ENCODE assay signal across 8 cellular contexts in genomic region chr7:158863611-158864506, GRCh38. TPM values are rescaled to one million over a fixed set of nuclear protein-coding genes. Genes with fewer than 3 reads are reported as not detected.
DNase-seq lines count a peak whose midpoint lies in the region; ATAC-seq, FAIRE-seq and TF ChIP-seq lines count a peak whose summit lies in the region.

No MANE protein-coding gene starts in this region.

- peak overlapping the region; percentile 94 for H3K27ac Mint-ChIP-seq in T-helper 17 cell

- peak; percentile 59 for FAIRE-seq in keratinocyte (lab: Jason Lieb, UNC)

- H3K27ac ChIP-seq in caudate nucleus (ENCODE audit: low read depth, low read length), result peak overlapping the region; percentile 58
- H3K27ac ChIP-seq in keratinocyte (ENCODE audit: control insufficient read depth, insufficient read depth, low read length), result peak overlapping the region; percentile 54

- no peaks in the 10 kb centered on the region for H3K9me1 ChIP-seq in keratinocyte (ENCODE audit: control insufficient read depth, extremely low read depth, insufficient read depth, low read length)

- peak; percentile 44 for ATAC-seq in GM19035 (IDR thresholded peaks at IDR 0.05; ENCODE audit: unreplicated experiment)
- ATAC-seq in HG03521 (IDR thresholded peaks at IDR 0.05; ENCODE audit: unreplicated experiment), result peak; percentile 29
- peak; percentile 57 for ATAC-seq in T-helper 17 cell

- peaks cover 19% of the 10 kb centered on the region for H3K4me1 Mint-ChIP-seq in T-helper 17 cell

- H3K4me2 ChIP-seq in keratinocyte (ENCODE audit: control insufficient read depth, extremely low read depth, insufficient read depth, low read depth, low read length), result peak overlapping the region; percentile 82

- peaks cover 47% of the 10 kb centered on the region for H3K79me2 ChIP-seq in keratinocyte (ENCODE audit: control insufficient read depth, insufficient read depth, low read length)

- H3K4me3 ChIP-seq in keratinocyte (ENCODE audit: control insufficient read depth in 2 of 3, extremely low read depth in 1 of 3, insufficient read depth in 2 of 3, low read depth in 1 of 3, low read length in 3 of 3), result peak overlapping the region; percentile 37 to 65 (median 48)

- no peaks in the 10 kb centered on the region for H4K20me1 ChIP-seq in keratinocyte (ENCODE audit: control insufficient read depth, extremely low read depth, insufficient read depth, low read length)

- no peaks in the 10 kb centered on the region for H3K27me3 Mint-ChIP-seq in T-helper 17 cell

- TF ChIP-seq CTCF in AG09319 (IDR thresholded peaks at IDR 0.05; ENCODE audit: low read depth, low read length), result no peak
- TF ChIP-seq CTCF in keratinocyte (optimal IDR thresholded peaks at IDR 0.05 in 1 of 3, IDR thresholded peaks at IDR 0.05 in 1 of 3, conservative IDR thresholded peaks at IDR 0.05 in 1 of 3; ENCODE audit: extremely low read depth in 1 of 3, insufficient read depth in 2 of 3, low read length in 3 of 3), result no peak

- no peaks in the 10 kb centered on the region for H3K36me3 Mint-ChIP-seq in T-helper 17 cell (ENCODE audit: low read depth)

- peak; percentile 47 for DNase-seq in AG09319 (ENCODE audit: extremely low read depth, low read depth)
- DNase-seq in T-helper 17 cell, result no peak
- peak in 13 of 61 donors; percentile 10 to 89 (median 26) for DNase-seq in caudate nucleus (lab: John Stamatoyannopoulos, UW)
- peak; percentile 17 for DNase-seq in keratinocyte (ENCODE audit: low read depth, low spot score)
- peak; percentile 28 to 53 (median 38) for DNase-seq in stimulated activated CD4-positive, alpha-beta T cell treated with anti-CD3 and anti-CD28 coated beads, Interleukin-12 subunit alpha, Interleukin-12 subunit beta, amount 100 ng/mL, for 48 hours (ENCODE audit: low read depth in 2 of 3, low spot score in 1 of 3)
- DNase-seq in NCI-H82 (lab: John Stamatoyannopoulos, UW), result no peak

- H2AFZ ChIP-seq in keratinocyte (ENCODE audit: control insufficient read depth, low read length), result peak overlapping the region; percentile 82

- H3K27me3 ChIP-seq in keratinocyte (ENCODE audit: control insufficient read depth, extremely low read depth, insufficient read depth, low read length), result no peaks in the 10 kb centered on the region

- dilution Hi-C loops in keratinocyte (cut with MboI; ENCODE audit: extremely low pct_ligation_motif_present, low sequenced_read_pairs), result no loop called here

- H3K9ac ChIP-seq in keratinocyte (ENCODE audit: control insufficient read depth, extremely low read depth, insufficient read depth, low read length), result peak overlapping the region; percentile 58

- H3K4me1 ChIP-seq in keratinocyte (ENCODE audit: control insufficient read depth, extremely low read depth, insufficient read depth, low read length), result peaks cover 6% of the 10 kb centered on the region

- peak overlapping the region; percentile 94 for H3K4me3 Mint-ChIP-seq in T-helper 17 cell

- no peaks in the 10 kb centered on the region for H3K9me3 ChIP-seq in T-helper 17 cell (ENCODE audit: control insufficient read depth, low read length, poor library complexity, severe bottlenecking)
- no peaks in the 10 kb centered on the region for H3K9me3 ChIP-seq in keratinocyte (ENCODE audit: control insufficient read depth, low read depth, low read length)

- peaks cover 0 to 1% of the 10 kb centered on the region in 2 experiments for H3K36me3 ChIP-seq in keratinocyte (ENCODE audit: control insufficient read depth in 2 of 2, extremely low read depth in 1 of 2, insufficient read depth in 2 of 2, low read length in 2 of 2)

RNA-seq across cellular contexts. Expression of gene DYNC2I1, which starts 7.5 kb away (rescaled TPM):
- total RNA-seq in T-helper 17 cell, result 10 to 100 TPM; 12.4 to 15.0 TPM
- 9.1 to 13.6 TPM (median 11.7 TPM) in 3 replicates for polyA plus RNA-seq in keratinocyte
- 12.0 TPM for polyA plus RNA-seq in keratinocyte (2011; ENCODE audit: low read depth)
- polyA plus RNA-seq in keratinocyte (2011; cell fraction: cytosol; rRNA removed), result 6.4 and 9.4 TPM in 2 replicates
- polyA plus RNA-seq in keratinocyte (2011; cell fraction: nucleus; rRNA removed), result 23.5 and 29.0 TPM in 2 replicates
- polyA plus RNA-seq in keratinocyte (2012; ENCODE audit: low replicate concordance), result 5.8 and 7.8 TPM in 2 replicates
- polyA minus RNA-seq in keratinocyte, result 2.8 to 10.6 TPM (median 7.1 TPM) in 3 replicates
- 6.3 TPM for polyA minus RNA-seq in keratinocyte (2011; cell fraction: cytosol; rRNA and poly(A)+ RNA removed)
- polyA minus RNA-seq in keratinocyte (2011; cell fraction: nucleus; rRNA and poly(A)+ RNA removed), result 10.4 and 16.2 TPM in 2 replicates

RNA-seq across cellular contexts. Expression of gene ESYT2, which starts 34.5 kb away (rescaled TPM):
- 100 to 1,000 TPM; 104 to 113 TPM for total RNA-seq in T-helper 17 cell
- polyA plus RNA-seq in keratinocyte, result 37.5 to 45.9 TPM (median 43.3 TPM) in 3 replicates
- polyA plus RNA-seq in keratinocyte (2011; ENCODE audit: low read depth), result 25.0 TPM
- polyA plus RNA-seq in keratinocyte (2011; cell fraction: cytosol; rRNA removed), result 20.4 and 30.4 TPM in 2 replicates
- 48.0 and 55.0 TPM in 2 replicates for polyA plus RNA-seq in keratinocyte (2011; cell fraction: nucleus; rRNA removed)
- 28.8 and 38.8 TPM in 2 replicates for polyA plus RNA-seq in keratinocyte (2012; ENCODE audit: low replicate concordance)
- polyA minus RNA-seq in keratinocyte, result 40.8 to 60.4 TPM (median 48.7 TPM) in 3 replicates
- polyA minus RNA-seq in keratinocyte (2011; cell fraction: cytosol; rRNA and poly(A)+ RNA removed), result 53.3 TPM
- 70.4 and 102 TPM in 2 replicates for polyA minus RNA-seq in keratinocyte (2011; cell fraction: nucleus; rRNA and poly(A)+ RNA removed)

Comparison
In these comparisons a context has a peak if more than half of its experiments do, and no peak if none do; other contexts are left out.
1. DNase-seq: peak in AG09319 (single experiment), keratinocyte (single experiment) and stimulated activated CD4-positive, alpha-beta T cell treated with anti-CD3 and anti-CD28 coated beads, Interleukin-12 subunit alpha, Interleukin-12 subunit beta, amount 100 ng/mL, for 48 hours (3 of 3); none in T-helper 17 cell (0 of 3) and NCI-H82 (single experiment).
2. Peak in every context shown above with its lines, with median percentiles within 50 percentile points of each other: ATAC-seq.